1 cellular context compared by ENCODE assay signal in genomic region chr7:116522247-116522646, GRCh38.
TF ChIP-seq lines count a peak whose summit lies in the region.

No MANE protein-coding gene starts in this region.

TF ChIP-seq in SK-N-SH, 30 proteins besides CTCF, POLR2A, EP300 and RAD21 (continued from another document):
- peak; percentile 57; the same call in 1 of the 2 replicates for TF ChIP-seq REST (IDR thresholded peaks at IDR 0.05; ENCODE audit: low read depth, low read length)
- TF ChIP-seq TAF1 (IDR thresholded peaks at IDR 0.05; ENCODE audit: borderline replicate concordance, low read depth, low read length): peak; percentile 17; the same call in 1 of the 2 replicates
